Comparison of ENCODE assay signal across 18 cellular contexts in the genomic region with DNA sequence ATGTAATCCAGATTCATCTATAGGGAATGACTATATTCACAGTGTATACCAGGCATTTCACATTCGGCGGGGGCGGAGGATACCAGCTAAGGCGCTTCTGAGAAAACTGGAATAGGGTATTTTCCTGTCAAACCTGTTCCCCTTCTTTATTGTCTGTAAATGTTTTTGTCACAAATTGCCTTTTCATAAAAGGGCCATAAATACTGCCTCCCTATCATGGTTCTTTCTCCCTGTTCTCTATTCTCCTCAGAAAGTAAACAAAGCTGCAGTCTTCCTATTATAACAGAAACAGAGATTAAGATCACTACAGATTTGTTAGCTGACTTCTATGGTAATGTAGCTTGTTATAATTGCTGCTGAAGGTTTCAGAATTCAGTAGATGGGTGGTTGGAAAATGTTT. TPM values are rescaled to one million over a fixed set of nuclear protein-coding genes. Genes with fewer than 3 reads are reported as not detected.
DNase-seq lines count a peak whose midpoint lies in the region; ATAC-seq and TF ChIP-seq lines count a peak whose summit lies in the region.
"Had no signal": no experiment of that assay in that cellular context is flagged by ENCODE, and none has a peak within 500 bp of the region (broad histone marks: within the 10 kb centered on the region; RNA-seq: fewer than 3 reads in every experiment).

No MANE protein-coding gene starts in this region.

- no peak for TF ChIP-seq CTCF in mucosa of descending colon (IDR thresholded peaks at IDR 0.05)
- no peak for TF ChIP-seq CTCF in OCI-LY7 (conservative IDR thresholded peaks at IDR 0.05; ENCODE audit: low read length)
- no peak for TF ChIP-seq CTCF in progenitor cell of endocrine pancreas (IDR thresholded peaks at IDR 0.05; ENCODE audit: unreplicated experiment)

- H3K9me2 ChIP-seq in OCI-LY7 (ENCODE audit: insufficient read depth, low read length): no peaks in the 10 kb centered on the region

- POLR2A ChIA-PET in OCI-LY7 (lab: Charles Lee): interaction anchor here (0.7 kb wide), 1 partner anchor 62 kb away, joined by 4 read pairs; no protein-coding TSS in a partner anchor

- no peaks in the 10 kb centered on the region for H3K79me2 ChIP-seq in OCI-LY7 (ENCODE audit: insufficient read depth, low read depth, low read length)

- H3K36me3 ChIP-seq in mucosa of descending colon (ENCODE audit: low read depth) (no peaks in the 10 kb centered on the region), OCI-LY7 (ENCODE audit: insufficient read depth, low read length) (no peaks in the 10 kb centered on the region)

- no peaks in the 10 kb centered on the region for H4K20me1 ChIP-seq in OCI-LY7 (ENCODE audit: insufficient read depth, low read length)

- H3K4me3 ChIP-seq in mucosa of descending colon (no peak overlapping the region), OCI-LY7 (ENCODE audit: low read depth, low read length, poor library complexity, severe bottlenecking) (no peak overlapping the region)
- H3K4me3 ChIP-seq: GM12878 had no signal

- CTCF ChIA-PET in OCI-LY7 (lab: Charles Lee; ENCODE audit: unreplicated experiment): no interaction called here

- peaks cover 26% of the 10 kb centered on the region for H3K36me3 Mint-ChIP-seq in stimulated activated memory B cell treated with anti-CD40 and anti-IgM and Interleukin-4, amounts not matched to agents 10 μg/mL and 1 μg/mL and 100 μg/mL, for 72 hours
- H3K36me3 Mint-ChIP-seq in progenitor cell of endocrine pancreas (ENCODE audit: insufficient read depth): no peaks in the 10 kb centered on the region
- H3K36me3 Mint-ChIP-seq: IgD-negative memory B cell had no signal

- H3K4me3 Mint-ChIP-seq in stimulated activated memory B cell treated with anti-CD40 and anti-IgM and Interleukin-4, amounts not matched to agents 10 μg/mL and 1 μg/mL and 100 μg/mL, for 72 hours: no peak overlapping the region
- H3K4me3 Mint-ChIP-seq in progenitor cell of endocrine pancreas (ENCODE audit: low read depth): no peak overlapping the region
- H3K4me3 Mint-ChIP-seq: B cell; CD4-positive, alpha-beta memory T cell; IgD-negative memory B cell had no signal

- no peak overlapping the region for H3K27ac Mint-ChIP-seq in stimulated activated memory B cell treated with anti-CD40 and anti-IgM and Interleukin-4, amounts not matched to agents 10 μg/mL and 1 μg/mL and 100 μg/mL, for 72 hours
- H3K27ac Mint-ChIP-seq in progenitor cell of endocrine pancreas: no peak overlapping the region
- H3K27ac Mint-ChIP-seq: B cell; CD4-positive, alpha-beta memory T cell; IgD-negative memory B cell had no signal

- no peaks in the 10 kb centered on the region for H3K9me3 ChIP-seq in mucosa of descending colon
- H3K9me3 ChIP-seq in OCI-LY7 (ENCODE audit: low read length): no peaks in the 10 kb centered on the region

- no peaks in the 10 kb centered on the region for H3K9me3 Mint-ChIP-seq in stimulated activated memory B cell treated with anti-CD40 and anti-IgM and Interleukin-4, amounts not matched to agents 10 μg/mL and 1 μg/mL and 100 μg/mL, for 72 hours
- H3K9me3 Mint-ChIP-seq in progenitor cell of endocrine pancreas (ENCODE audit: low read depth): peaks cover 14% of the 10 kb centered on the region
- H3K9me3 Mint-ChIP-seq: CD4-positive, alpha-beta memory T cell; IgD-negative memory B cell had no signal

- no peak overlapping the region for H3K27ac ChIP-seq in OCI-LY7 (ENCODE audit: low read depth, low read length, poor library complexity, severe bottlenecking)

- peak; percentile 54 for ATAC-seq in mucosa of descending colon
- no peak for ATAC-seq in stimulated activated memory B cell treated with anti-CD40 and anti-IgM and Interleukin-4, amounts not matched to agents 10 μg/mL and 1 μg/mL and 100 μg/mL, for 72 hours
- ATAC-seq: GM12878, SK-N-SH treated with all-trans-retinoic acid at 6 μM for 48 hours had no signal

- no TSS peak for BruUV-seq in OCI-LY7 (replicated peaks; lab: Mats Ljungman, UMichigan)

- intact Hi-C loops in mucosa of descending colon (cut with DNase I, micrococcal nuclease) (no loop called here), OCI-LY7 (cut with micrococcal nuclease; ENCODE audit: unreplicated experiment) (no loop called here)

- no peaks in the 10 kb centered on the region for H3K4me1 Mint-ChIP-seq in stimulated activated memory B cell treated with anti-CD40 and anti-IgM and Interleukin-4, amounts not matched to agents 10 μg/mL and 1 μg/mL and 100 μg/mL, for 72 hours
- H3K4me1 Mint-ChIP-seq in progenitor cell of endocrine pancreas (ENCODE audit: low read depth): peaks cover 4% of the 10 kb centered on the region
- H3K4me1 Mint-ChIP-seq: B cell, IgD-negative memory B cell had no signal

- DNase-seq in DMS153 (lab: John Stamatoyannopoulos, UW) (peak; percentile 78), NCI-H1105 (lab: John Stamatoyannopoulos, UW) (peak; percentile 47), NCI-H526 treated with DMSO at 0.1 percent for 48 hours (lab: John Stamatoyannopoulos, UW) (peak; percentile 17), mucosa of descending colon (peak in 1 of 3 donors; percentile 4), OCI-LY7 (ENCODE audit: low spot score) (no peak), progenitor cell of endocrine pancreas (ENCODE audit: low spot score, unreplicated experiment) (no peak)
- DNase-seq: CD4-positive, alpha-beta memory T cell; DMS 273 treated with DMSO at 0.1 percent for 48 hours; H7; NCI-H1694 treated with DMSO at 0.1 percent for 48 hours; NCI-H82; SHP77; T-helper 2 cell had no signal

- no peaks in the 10 kb centered on the region for H3K27me3 Mint-ChIP-seq in stimulated activated memory B cell treated with anti-CD40 and anti-IgM and Interleukin-4, amounts not matched to agents 10 μg/mL and 1 μg/mL and 100 μg/mL, for 72 hours
- no peaks in the 10 kb centered on the region for H3K27me3 Mint-ChIP-seq in progenitor cell of endocrine pancreas
- H3K27me3 Mint-ChIP-seq: B cell; CD4-positive, alpha-beta memory T cell had no signal

- H3K4me1 ChIP-seq in mucosa of descending colon (ENCODE audit: low read depth) (no peaks in the 10 kb centered on the region), OCI-LY7 (ENCODE audit: insufficient read depth, low read length, poor library complexity, severe bottlenecking) (no peaks in the 10 kb centered on the region)

- no peak overlapping the region for H2AFZ ChIP-seq in OCI-LY7 (ENCODE audit: low read length)

- H3K4me2 ChIP-seq in OCI-LY7 (ENCODE audit: low read length): no peak overlapping the region

RNA-seq across cellular contexts. Expression of gene MID2, which starts 32.1 kb away (rescaled TPM):
- total RNA-seq in mucosa of descending colon: 10 to 100 TPM in 1 of 3 donors, 1 to 10 TPM in 2; 2.9 to 29.0 (median 5.4) TPM
- not detected in 2 replicates for total RNA-seq in OCI-LY7 (2014; rRNA removed; shearing (Covaris generic))
- total RNA-seq in OCI-LY7 (2022): not detected in 2 replicates
- 5.9 and 6.2 TPM in 2 replicates for total RNA-seq in progenitor cell of endocrine pancreas

Comparison
In these comparisons a context has a peak if more than half of its experiments do, and no peak if none do; other contexts are left out.
1. DNase-seq: peak in DMS153 (single experiment), NCI-H1105 (single experiment) and NCI-H526 treated with DMSO at 0.1 percent for 48 hours (single experiment); none in OCI-LY7 (single experiment) and progenitor cell of endocrine pancreas (single experiment).